19 cellular contexts compared by ENCODE assay signal in the genomic region with DNA sequence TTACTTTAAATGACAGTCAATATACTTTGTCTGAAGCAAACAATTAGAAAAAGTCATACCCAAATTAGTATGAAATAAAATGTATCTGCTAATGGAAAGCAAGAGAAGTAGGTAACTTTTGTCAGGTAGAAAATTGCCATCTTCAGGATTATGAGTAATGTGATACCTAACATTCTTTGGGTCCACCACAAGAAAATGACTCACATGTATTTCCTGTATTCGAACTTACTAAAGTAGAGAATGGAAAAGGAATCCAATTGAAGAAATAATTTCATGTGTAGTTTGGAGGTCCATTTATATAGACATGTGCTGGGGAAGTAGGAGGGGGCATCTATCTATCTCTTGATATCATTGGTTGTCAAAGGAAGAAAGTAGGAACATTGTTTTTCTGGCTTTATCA.
DNase-seq lines count a peak whose midpoint lies in the region; ATAC-seq and TF ChIP-seq lines count a peak whose summit lies in the region.
"Had no signal": no experiment of that assay in that cellular context is flagged by ENCODE, and none has a peak within 500 bp of the region (broad histone marks: within the 10 kb centered on the region; RNA-seq: fewer than 3 reads in every experiment).

No MANE protein-coding gene starts in this region.

- intact Hi-C loops in left colon (cut with DNase I, micrococcal nuclease) = no loop called here

- POLR2A ChIA-PET in GM10248 (lab: Yijun Ruan, JAX) = no interaction called here

- peak overlapping the region; percentile 0 for H3K4me2 ChIP-seq in skeletal muscle satellite cell (ENCODE audit: low read length)

- peaks cover 28% of the 10 kb centered on the region for H3K4me1 ChIP-seq in RWPE2 (ENCODE audit: insufficient read depth, poor library complexity, severe bottlenecking)
- peaks cover 28% of the 10 kb centered on the region for H3K4me1 ChIP-seq in skeletal muscle satellite cell (ENCODE audit: control insufficient read depth, insufficient read depth, low read length)
- H3K4me1 ChIP-seq: left ventricle myocardium inferior had no signal

- H3K9me3 ChIP-seq in RWPE2 (ENCODE audit: severe bottlenecking) (no peaks in the 10 kb centered on the region), skeletal muscle satellite cell (replicated peaks; ENCODE audit: low read length) (no peaks in the 10 kb centered on the region)
- H3K9me3 ChIP-seq: HAP-1, left ventricle myocardium inferior had no signal

- H3K4me3 ChIP-seq in RWPE2 (ENCODE audit: severe bottlenecking) (no peak overlapping the region), fibroblast of mammary gland (ENCODE audit: control insufficient read depth, low read depth, low read length) (no peak overlapping the region), skeletal muscle satellite cell (ENCODE audit: low read length) (no peak overlapping the region)
- H3K4me3 ChIP-seq: cardiac muscle cell, HAP-1, left ventricle myocardium inferior had no signal

- H3K27me3 ChIP-seq in RWPE2 (ENCODE audit: insufficient read depth, poor library complexity, severe bottlenecking) (no peaks in the 10 kb centered on the region), skeletal muscle satellite cell (ENCODE audit: control insufficient read depth, insufficient read depth, low read length) (no peaks in the 10 kb centered on the region)
- H3K27me3 ChIP-seq: cardiac muscle cell had no signal

- TF ChIP-seq CTCF in RWPE2 (IDR thresholded peaks at IDR 0.05; ENCODE audit: poor library complexity, severe bottlenecking) (no peak), fibroblast of mammary gland (conservative IDR thresholded peaks at IDR 0.05; ENCODE audit: control insufficient read depth, insufficient read depth, low read depth, low read length) (no peak), GM10248 (IDR thresholded peaks at IDR 0.05; ENCODE audit: control extremely low read depth, extremely low read depth, low read depth, missing control alignments) (no peak)

- H3K36me3 ChIP-seq in RWPE2 (ENCODE audit: low read depth) = no peaks in the 10 kb centered on the region
- H3K36me3 ChIP-seq in skeletal muscle satellite cell (ENCODE audit: insufficient read depth, low read length) = no peaks in the 10 kb centered on the region
- H3K36me3 ChIP-seq: cardiac muscle cell, HAP-1, left ventricle myocardium inferior had no signal

- H3K9ac ChIP-seq in skeletal muscle satellite cell (ENCODE audit: low read depth, low read length) = no peak overlapping the region

- peak overlapping the region; percentile 86 for H3K27ac ChIP-seq in RWPE2 (ENCODE audit: poor library complexity, severe bottlenecking)
- H3K27ac ChIP-seq: cardiac muscle cell had no signal

- CTCF ChIA-PET in GM10248 (lab: Yijun Ruan, JAX) = no interaction called here

- ATAC-seq in RWPE2 (ENCODE audit: low read depth) = peak; percentile 84
- no peak for ATAC-seq in left colon
- ATAC-seq in GM21619 (IDR thresholded peaks at IDR 0.05; ENCODE audit: unreplicated experiment) = no peak
- ATAC-seq: Right ventricle myocardium inferior had no signal

- DNase-seq in HCEC 1CT (peak; percentile 63), RWPE2 (ENCODE audit: low spot score) (no peak), fibroblast of mammary gland (ENCODE audit: low read depth) (peak; percentile 61), left colon (no peak), DMS53 treated with DMSO at 0.1 percent for 48 hours (lab: John Stamatoyannopoulos, UW; ENCODE audit: unreplicated experiment) (no peak), GM10248 (ENCODE audit: extremely low spot score) (no peak)
- DNase-seq: activated CD4-positive, alpha-beta memory T cell treated with anti-CD3 and anti-CD28 coated beads for 36 hours; CD4-positive, alpha-beta T cell; left ventricle myocardium inferior; NCI-H1436; NCI-H510A treated with DMSO at 0.1 percent for 48 hours; small intestine; substantia nigra; T1000 had no signal

Comparison
In these comparisons a context has a peak if more than half of its experiments do, and no peak if none do; other contexts are left out.
1. DNase-seq: peak in HCEC 1CT (single experiment) and fibroblast of mammary gland (single experiment); none in RWPE2 (single experiment), left colon (0 of 2), DMS53 treated with DMSO at 0.1 percent for 48 hours (single experiment) and GM10248 (single experiment).